22 cellular contexts compared by ENCODE assay signal in the genomic region with DNA sequence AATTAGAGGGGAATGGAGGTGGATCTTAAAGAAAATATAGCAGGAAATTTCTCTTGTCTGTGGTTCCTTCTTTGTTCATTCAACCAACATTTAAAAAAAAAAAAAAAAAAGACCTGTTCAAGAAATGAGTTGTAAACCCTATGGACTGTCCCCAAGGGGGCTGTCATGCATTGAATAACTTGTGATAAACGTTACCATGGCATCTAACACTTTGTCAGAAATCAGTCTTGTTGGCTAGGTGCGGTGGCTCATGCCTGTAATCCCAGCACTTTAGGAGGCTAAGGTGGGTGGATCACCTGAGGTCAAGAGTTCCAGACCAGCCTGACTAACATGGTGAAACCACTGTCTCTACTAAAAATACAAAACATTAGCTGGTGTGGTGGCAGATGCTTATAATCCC.
DNase-seq lines count a peak whose midpoint lies in the region; ATAC-seq and TF ChIP-seq lines count a peak whose summit lies in the region.
"Had no signal": no experiment of that assay in that cellular context is flagged by ENCODE, and none has a peak within 500 bp of the region (broad histone marks: within the 10 kb centered on the region; RNA-seq: fewer than 3 reads in every experiment).

No MANE protein-coding gene starts in this region.

- H2BK120ac ChIP-seq in mesendoderm (ENCODE audit: low read depth, low read length), result no peak overlapping the region

- H3K36me3 ChIP-seq in mesendoderm (ENCODE audit: control insufficient read depth, insufficient read depth, low read length) (no peaks in the 10 kb centered on the region), suprapubic skin (no peaks in the 10 kb centered on the region), spleen (no peaks in the 10 kb centered on the region)
- H3K36me3 ChIP-seq: BE2C, left ventricle myocardium inferior, neutrophil, vagina had no signal

- H4K8ac ChIP-seq in mesendoderm (ENCODE audit: low read depth, low read length), result no peak overlapping the region

- no peak overlapping the region for H4K5ac ChIP-seq in mesendoderm (ENCODE audit: low read length)

- peak overlapping the region; percentile 70 for H3K27ac Mint-ChIP-seq in activated naive CD4-positive, alpha-beta T cell treated with anti-CD3 and anti-CD28 coated beads, Interleukin-2, amount 50 U/mL, for 24 hours
- H3K27ac Mint-ChIP-seq: activated B cell treated with CpG ODN at 0.5 μM for 24 hours; activated CD8-positive, alpha-beta T cell treated with anti-CD3 and anti-CD28 coated beads, Interleukin-2, amount 10 ng/mL, durations not matched to agents 7 days and 5 days; activated naive CD8-positive, alpha-beta T cell treated with anti-CD3 and anti-CD28 coated beads for 36 hours; T-helper 2 cell treated with Interferon-gamma antibody and Interleukin-4, amounts not matched to agents 5 μg/mL and 100 μg/mL, for 36 hours had no signal

- no peak overlapping the region for H3K23ac ChIP-seq in mesendoderm (ENCODE audit: low read length)

- no peaks in the 10 kb centered on the region for H3K9me3 Mint-ChIP-seq in activated naive CD4-positive, alpha-beta T cell treated with anti-CD3 and anti-CD28 coated beads, Interleukin-2, amount 50 U/mL, for 24 hours
- H3K9me3 Mint-ChIP-seq: activated naive CD8-positive, alpha-beta T cell treated with anti-CD3 and anti-CD28 coated beads for 36 hours; activated T-cell treated with anti-CD3 and anti-CD28 coated beads, Interleukin-2, amount 50 U/mL, for 4 hours; T-helper 2 cell treated with Interferon-gamma antibody and Interleukin-4, amounts not matched to agents 5 μg/mL and 100 μg/mL, for 36 hours had no signal

- TF ChIP-seq CTCF in suprapubic skin (IDR thresholded peaks at IDR 0.05), result no peak
- no peak for TF ChIP-seq CTCF in spleen (IDR thresholded peaks at IDR 0.05 in 8 of 11, conservative IDR thresholded peaks at IDR 0.05 in 3 of 11)

- no peak overlapping the region for H3K4me3 Mint-ChIP-seq in activated naive CD4-positive, alpha-beta T cell treated with anti-CD3 and anti-CD28 coated beads, Interleukin-2, amount 50 U/mL, for 24 hours
- H3K4me3 Mint-ChIP-seq: activated B cell treated with CpG ODN at 0.5 μM for 24 hours; activated CD8-positive, alpha-beta T cell treated with anti-CD3 and anti-CD28 coated beads, Interleukin-2, amount 10 ng/mL, durations not matched to agents 7 days and 5 days; activated naive CD8-positive, alpha-beta T cell treated with anti-CD3 and anti-CD28 coated beads for 36 hours; activated T-cell treated with anti-CD3 and anti-CD28 coated beads, Interleukin-2, amount 50 U/mL, for 4 hours; T-helper 2 cell treated with Interferon-gamma antibody and Interleukin-4, amounts not matched to agents 5 μg/mL and 100 μg/mL, for 36 hours had no signal

- no peaks in the 10 kb centered on the region for H3K79me2 ChIP-seq in mesendoderm (ENCODE audit: control insufficient read depth, insufficient read depth, low read length)

- H3K4me3 ChIP-seq in mesendoderm (ENCODE audit: low read length) (no peak overlapping the region), suprapubic skin (no peak overlapping the region), spleen (no peak overlapping the region)
- H3K4me3 ChIP-seq: left ventricle myocardium inferior, vagina had no signal

- no peaks in the 10 kb centered on the region for H3K36me3 Mint-ChIP-seq in activated naive CD4-positive, alpha-beta T cell treated with anti-CD3 and anti-CD28 coated beads, Interleukin-2, amount 50 U/mL, for 24 hours
- H3K36me3 Mint-ChIP-seq: activated naive CD8-positive, alpha-beta T cell treated with anti-CD3 and anti-CD28 coated beads for 36 hours had no signal

- ATAC-seq in GM21717 (IDR thresholded peaks at IDR 0.05; ENCODE audit: unreplicated experiment) (peak; percentile 78), HG03097 (IDR thresholded peaks at IDR 0.05; ENCODE audit: low FRiP score, unreplicated experiment) (peak; percentile 83)
- ATAC-seq: activated CD8-positive, alpha-beta T cell treated with anti-CD3 and anti-CD28 coated beads, Interleukin-2, amount 10 ng/mL, durations not matched to agents 7 days and 5 days; activated T-cell treated with anti-CD3 and anti-CD28 coated beads, Interleukin-2, amount 50 U/mL, for 4 hours had no signal

- no peak overlapping the region for H2AK5ac ChIP-seq in mesendoderm (ENCODE audit: low read length)

- intact Hi-C loops in spleen (cut with DNase I; ENCODE audit: low total_unique reads), result no loop called here

- TF ChIP-seq POLR2A in suprapubic skin (IDR thresholded peaks at IDR 0.05), result no peak
- TF ChIP-seq POLR2A in spleen (IDR thresholded peaks at IDR 0.05), result no peak

- no peak overlapping the region for H3K9ac ChIP-seq in mesendoderm (ENCODE audit: low read length)
- H3K9ac ChIP-seq: SK-N-SH had no signal

- WGBS in mesendoderm (ENCODE audit: extremely low coverage, insufficient coverage, low lambda C conversion rate), result no CpG with 5 or more reads among the region's 2 CpGs
- 72% methylated on average over 2 of the region's 2 CpGs for WGBS in suprapubic skin
- WGBS in spleen, 5 donors, result 63 to 79% (median 71%) methylated on average over 2 of the region's 2 CpGs

- no peaks in the 10 kb centered on the region for H3K9me3 ChIP-seq in suprapubic skin
- H3K9me3 ChIP-seq in spleen, result no peaks in the 10 kb centered on the region
- H3K9me3 ChIP-seq: BE2C, left ventricle myocardium inferior, neutrophil, SK-N-SH, vagina had no signal

- H3K27me3 Mint-ChIP-seq in activated naive CD4-positive, alpha-beta T cell treated with anti-CD3 and anti-CD28 coated beads, Interleukin-2, amount 50 U/mL, for 24 hours, result peaks cover 1% of the 10 kb centered on the region
- H3K27me3 Mint-ChIP-seq: activated B cell treated with CpG ODN at 0.5 μM for 24 hours had no signal

- H3K4me2 ChIP-seq in mesendoderm (ENCODE audit: low read length), result no peak overlapping the region
- H3K4me2 ChIP-seq: SK-N-SH had no signal

- H3K4me1 ChIP-seq in mesendoderm (ENCODE audit: control insufficient read depth, low read depth, low read length), result no peaks in the 10 kb centered on the region
- H3K4me1 ChIP-seq in suprapubic skin, result no peaks in the 10 kb centered on the region
- H3K4me1 ChIP-seq in spleen, result no peaks in the 10 kb centered on the region
- H3K4me1 ChIP-seq: BE2C, left ventricle myocardium inferior, vagina had no signal

- H3K79me1 ChIP-seq in mesendoderm (ENCODE audit: low read length), result no peaks in the 10 kb centered on the region

- H3K18ac ChIP-seq in mesendoderm (ENCODE audit: low read length), result no peak overlapping the region

- TF ChIP-seq EP300 in suprapubic skin (IDR thresholded peaks at IDR 0.05), result no peak

- no peak overlapping the region for H2BK15ac ChIP-seq in mesendoderm (replicated peaks; ENCODE audit: low read depth)

- H3K27ac ChIP-seq in mesendoderm (ENCODE audit: low read depth, low read length) (no peak overlapping the region), suprapubic skin (no peak overlapping the region), spleen (no peak overlapping the region)
- H3K27ac ChIP-seq: left ventricle myocardium inferior, neutrophil, vagina had no signal

- H3K4me1 Mint-ChIP-seq in activated naive CD4-positive, alpha-beta T cell treated with anti-CD3 and anti-CD28 coated beads, Interleukin-2, amount 50 U/mL, for 24 hours, result no peaks in the 10 kb centered on the region
- H3K4me1 Mint-ChIP-seq: activated B cell treated with CpG ODN at 0.5 μM for 24 hours; activated naive CD8-positive, alpha-beta T cell treated with anti-CD3 and anti-CD28 coated beads for 36 hours had no signal

- H2BK5ac ChIP-seq in mesendoderm (ENCODE audit: low read length), result no peak overlapping the region

- H3K27me3 ChIP-seq in mesendoderm (ENCODE audit: insufficient read depth, low read length, poor library complexity) (no peaks in the 10 kb centered on the region), suprapubic skin (no peaks in the 10 kb centered on the region), spleen (replicated peaks in 1 of 7) (no peaks in the 10 kb centered on the region)
- H3K27me3 ChIP-seq: BE2C, neutrophil, vagina had no signal

- H3K4ac ChIP-seq in mesendoderm (ENCODE audit: low read depth, low read length), result no peak overlapping the region

- no peak for DNase-seq in activated naive CD4-positive, alpha-beta T cell treated with Interleukin-2 at 50 U/mL for 16 hours
- DNase-seq in mesendoderm, result peak; percentile 4
- no peak for DNase-seq in iPS-NIHi11 (ENCODE audit: low spot score)
- DNase-seq in suprapubic skin (ENCODE audit: low spot score in 2 of 2), result no peak
- DNase-seq in spleen, result no peak
- DNase-seq: activated B cell treated with CpG ODN at 0.5 μM for 24 hours; activated CD8-positive, alpha-beta T cell treated with anti-CD3 and anti-CD28 coated beads, Interleukin-2, amount 10 ng/mL, durations not matched to agents 7 days and 5 days; activated naive CD8-positive, alpha-beta T cell treated with anti-CD3 and anti-CD28 coated beads for 36 hours; activated T-cell treated with anti-CD3 and anti-CD28 coated beads, Interleukin-2, amount 50 U/mL, for 4 hours; BE2C; COR-L47; H7; left ventricle myocardium inferior; NCI-H1436 treated with DMSO at 0.1 percent for 48 hours; SK-N-SH; stimulated activated CD4-positive, alpha-beta T cell treated with anti-CD3 and anti-CD28 coated beads, Interleukin-12 subunit alpha, Interleukin-12 subunit beta, amount 100 ng/mL, for 4 hours had no signal

- no peak overlapping the region for H3K56ac ChIP-seq in mesendoderm (ENCODE audit: low read length)
